19 cellular contexts compared by ENCODE assay signal in the genomic region with DNA sequence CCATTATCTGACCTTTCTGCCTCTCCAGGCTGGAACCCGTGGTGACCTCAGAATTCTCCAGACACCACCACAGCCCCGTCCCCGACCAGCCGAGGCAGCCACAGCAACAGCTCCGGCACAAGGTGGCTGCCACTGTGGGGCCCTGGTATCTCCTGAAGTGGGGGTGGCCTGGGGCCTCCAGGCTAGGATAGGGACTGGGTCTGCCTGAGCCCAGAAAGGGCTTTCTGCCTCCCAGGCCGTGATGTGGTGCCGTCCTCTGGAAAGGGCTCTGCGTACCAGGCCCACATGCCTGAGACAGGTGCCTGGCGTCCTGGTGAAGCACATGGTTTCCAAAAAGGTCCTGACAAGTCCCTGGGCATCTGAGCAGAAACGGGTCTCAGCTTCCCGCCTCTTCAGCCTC. TPM values are rescaled to one million over a fixed set of nuclear protein-coding genes. Genes with fewer than 3 reads are reported as not detected.
DNase-seq lines count a peak whose midpoint lies in the region; ATAC-seq, FAIRE-seq and TF ChIP-seq lines count a peak whose summit lies in the region.
"Had no signal": no experiment of that assay in that cellular context is flagged by ENCODE, and none has a peak within 500 bp of the region (broad histone marks: within the 10 kb centered on the region; RNA-seq: fewer than 3 reads in every experiment).

No MANE protein-coding gene starts in this region.

- peaks cover 12% of the 10 kb centered on the region for H3K9me3 Mint-ChIP-seq in endodermal cell
- no peaks in the 10 kb centered on the region for H3K9me3 Mint-ChIP-seq in activated naive CD8-positive, alpha-beta T cell treated with anti-CD3 and anti-CD28 coated beads for 36 hours
- H3K9me3 Mint-ChIP-seq: CD4-positive, CD25-positive, alpha-beta regulatory T cell had no signal

- no peak overlapping the region for H3K4me2 ChIP-seq in neuronal stem cell (ENCODE audit: insufficient read depth, low read length, poor library complexity, severe bottlenecking)
- H3K4me2 ChIP-seq: BLaER1 treated with 17β-estradiol and CSF1 and Interleukin-3, amounts not matched to agents 10 nM and 100 nM had no signal

- no peak overlapping the region for H2BK5ac ChIP-seq in neuronal stem cell (ENCODE audit: low read length)

- peaks cover 5% of the 10 kb centered on the region for H3K79me1 ChIP-seq in neuronal stem cell (ENCODE audit: low read depth, low read length)

- WGBS in endodermal cell (ENCODE audit: insufficient coverage in 1 of 2, insufficient read length in 1 of 2), 2 experiments, result 93 to 97% methylated on average over 6 to 11 of the region's 11 CpGs
- WGBS in neuronal stem cell (ENCODE audit: extremely low coverage in 2 of 2, insufficient read length in 2 of 2, insufficient replicate concordance in 1 of 2), 2 donors, result no CpG with 5 or more reads among the region's 11 CpGs

- H3K27me3 ChIP-seq in HUES48 (ENCODE audit: control insufficient read depth, insufficient read depth, low read length) (no peaks in the 10 kb centered on the region), endodermal cell (ENCODE audit: control insufficient read depth, insufficient read depth, low read length, poor library complexity, severe bottlenecking) (no peaks in the 10 kb centered on the region), neuronal stem cell (ENCODE audit: control insufficient read depth in 3 of 3, insufficient read depth in 3 of 3, low read depth in 1 of 3, low read length in 3 of 3) (no peaks in the 10 kb centered on the region), HAP-1 (ENCODE audit: low read depth) (no peaks in the 10 kb centered on the region)
- H3K27me3 ChIP-seq: BLaER1 treated with 17β-estradiol and CSF1 and Interleukin-3, amounts not matched to agents 10 nM and 100 nM had no signal

- H3K27ac ChIP-seq in HUES48 (ENCODE audit: low read depth, low read length) (peak overlapping the region; percentile 46), endodermal cell (ENCODE audit: low read depth, low read length) (peak overlapping the region; percentile 49), neuronal stem cell (replicated peaks; ENCODE audit: low read length) (no peak overlapping the region)
- H3K27ac ChIP-seq: BLaER1 treated with 17β-estradiol and CSF1 and Interleukin-3, amounts not matched to agents 10 nM and 100 nM; HL-60 had no signal

- peak overlapping the region; percentile 92 for H3K27ac Mint-ChIP-seq in endodermal cell
- no peak overlapping the region for H3K27ac Mint-ChIP-seq in activated naive CD8-positive, alpha-beta T cell treated with anti-CD3 and anti-CD28 coated beads for 36 hours
- H3K27ac Mint-ChIP-seq: CD4-positive, CD25-positive, alpha-beta regulatory T cell had no signal

- H3K23ac ChIP-seq in neuronal stem cell (ENCODE audit: low read depth, low read length, poor library complexity), result no peak overlapping the region

- no peaks in the 10 kb centered on the region for H3K27me3 Mint-ChIP-seq in endodermal cell (ENCODE audit: insufficient read depth)
- no peaks in the 10 kb centered on the region for H3K27me3 Mint-ChIP-seq in activated naive CD8-positive, alpha-beta T cell treated with anti-CD3 and anti-CD28 coated beads for 36 hours
- H3K27me3 Mint-ChIP-seq: CD4-positive, CD25-positive, alpha-beta regulatory T cell had no signal

- no peak overlapping the region for H4K91ac ChIP-seq in neuronal stem cell (ENCODE audit: low read depth, low read length, poor library complexity)

- in situ Hi-C loops in HAP-1 (cut with MboI; ENCODE audit: low sequenced_read_pairs), result no loop called here

- H3K4me1 Mint-ChIP-seq in endodermal cell, result peaks cover 19% of the 10 kb centered on the region
- peaks cover 4% of the 10 kb centered on the region for H3K4me1 Mint-ChIP-seq in activated naive CD8-positive, alpha-beta T cell treated with anti-CD3 and anti-CD28 coated beads for 36 hours

- H3K4me3 ChIP-seq in HUES48 (ENCODE audit: low read depth, low read length) (no peak overlapping the region), endodermal cell (ENCODE audit: low read length) (no peak overlapping the region), neuronal stem cell (ENCODE audit: low read length in 2 of 2) (no peak overlapping the region), HAP-1 (no peak overlapping the region)
- H3K4me3 ChIP-seq: BLaER1 treated with 17β-estradiol and CSF1 and Interleukin-3, amounts not matched to agents 10 nM and 100 nM had no signal

- H3K36me3 ChIP-seq in HUES48 (ENCODE audit: control insufficient read depth, insufficient read depth, low read length) (no peaks in the 10 kb centered on the region), endodermal cell (ENCODE audit: control insufficient read depth, insufficient read depth, low read length) (peaks cover 9% of the 10 kb centered on the region), neuronal stem cell (replicated peaks in 1 of 2; ENCODE audit: control insufficient read depth in 2 of 2, insufficient read depth in 2 of 2, low read length in 2 of 2) (peaks cover 0 to 19% of the 10 kb centered on the region in 2 donors), HAP-1 (replicated peaks) (no peaks in the 10 kb centered on the region; the same call in none of the 2 replicates)

- no peak overlapping the region for H2AFZ ChIP-seq in neuronal stem cell (ENCODE audit: low read length)

- H2BK15ac ChIP-seq in neuronal stem cell (ENCODE audit: low read length), result no peak overlapping the region

- FAIRE-seq in D721Med (lab: Jason Lieb, UNC), result no peak
- FAIRE-seq: G401.6, GM12892 had no signal

- peak overlapping the region; percentile 38 for H3K14ac ChIP-seq in neuronal stem cell (ENCODE audit: low read length)

- H3K4me3 Mint-ChIP-seq in endodermal cell, result peak overlapping the region; percentile 15
- H3K4me3 Mint-ChIP-seq in activated naive CD8-positive, alpha-beta T cell treated with anti-CD3 and anti-CD28 coated beads for 36 hours, result no peak overlapping the region
- H3K4me3 Mint-ChIP-seq: CD4-positive, CD25-positive, alpha-beta regulatory T cell had no signal

- no peak overlapping the region for H4K8ac ChIP-seq in neuronal stem cell (ENCODE audit: low read depth, low read length)

- H3K4ac ChIP-seq in neuronal stem cell (ENCODE audit: low read length), result no peak overlapping the region

- DNase-seq in D721Med (ENCODE audit: insufficient read length, low spot score) (peak; percentile 6), endodermal cell (no peak), neuronal stem cell (ENCODE audit: low spot score) (no peak), NCI-H82 (lab: John Stamatoyannopoulos, UW) (no peak), HAP-1 (ENCODE audit: low spot score in 2 of 2) (no peak), left lobe of liver (ENCODE audit: low spot score) (no peak)
- no peak for DNase-seq in activated naive CD8-positive, alpha-beta T cell treated with anti-CD3 and anti-CD28 coated beads for 36 hours
- DNase-seq: 8988T; AML-193; Calu3; CD4-positive, CD25-positive, alpha-beta regulatory T cell; DMS153; DMS79 treated with DMSO at 0.1 percent for 48 hours; EL had no signal

- H3K9me3 ChIP-seq in HUES48 (ENCODE audit: control insufficient read depth, insufficient read depth, low read length) (no peaks in the 10 kb centered on the region), endodermal cell (ENCODE audit: control insufficient read depth, low read length) (peaks cover 9% of the 10 kb centered on the region), neuronal stem cell (replicated peaks in 1 of 2; ENCODE audit: control insufficient read depth in 2 of 2, insufficient read depth in 1 of 2, low read depth in 1 of 2, low read length in 2 of 2) (no peaks in the 10 kb centered on the region), HAP-1 (no peaks in the 10 kb centered on the region)
- H3K9me3 ChIP-seq: BLaER1 treated with 17β-estradiol and CSF1 and Interleukin-3, amounts not matched to agents 10 nM and 100 nM had no signal

- H2BK12ac ChIP-seq in neuronal stem cell (ENCODE audit: low read length), result no peak overlapping the region

- H3K4me1 ChIP-seq in HUES48 (ENCODE audit: control insufficient read depth, insufficient read depth, low read length) (peaks cover 3% of the 10 kb centered on the region; the same call in 1 of the 2 replicates), endodermal cell (ENCODE audit: control insufficient read depth, insufficient read depth, low read length) (peaks cover 6% of the 10 kb centered on the region), neuronal stem cell (ENCODE audit: control insufficient read depth in 2 of 2, insufficient read depth in 1 of 2, low read depth in 1 of 2, low read length in 2 of 2) (peaks cover 0 to 17% of the 10 kb centered on the region in 2 donors), HAP-1 (peaks cover 10% of the 10 kb centered on the region; the same call in 1 of the 2 replicates)

- H3K18ac ChIP-seq in neuronal stem cell (ENCODE audit: low read length), result peak overlapping the region; percentile 72

- H2BK120ac ChIP-seq in neuronal stem cell (ENCODE audit: low read depth, low read length), result no peak overlapping the region

- peak overlapping the region; percentile 61 for H2AK5ac ChIP-seq in neuronal stem cell (ENCODE audit: low read depth, low read length)

- H3K36me3 Mint-ChIP-seq in endodermal cell (ENCODE audit: low read depth), result peaks cover 14% of the 10 kb centered on the region
- no peaks in the 10 kb centered on the region for H3K36me3 Mint-ChIP-seq in activated naive CD8-positive, alpha-beta T cell treated with anti-CD3 and anti-CD28 coated beads for 36 hours
- H3K36me3 Mint-ChIP-seq: CD4-positive, CD25-positive, alpha-beta regulatory T cell had no signal

- ATAC-seq in left lobe of liver, result no peak

- H3K9ac ChIP-seq in HUES48 (ENCODE audit: low read depth, low read length) (no peak overlapping the region), endodermal cell (ENCODE audit: extremely low read depth, low read length, poor library complexity, severe bottlenecking) (peak overlapping the region; percentile 53), neuronal stem cell (ENCODE audit: low read depth, low read length, poor library complexity) (no peak overlapping the region)

- no peak for TF ChIP-seq CTCF in D721Med (IDR thresholded peaks at IDR 0.05; ENCODE audit: insufficient read depth, missing control alignments)
- TF ChIP-seq CTCF in endodermal cell (conservative IDR thresholded peaks at IDR 0.05), result no peak

RNA-seq across cellular contexts. Expression of a gene that starts 17.1 kb away (rescaled TPM):
- total RNA-seq in endodermal cell, result 10 to 100 TPM; 20.5 to 33.6 TPM
- polyA plus RNA-seq in endodermal cell (2013, experiment 1 of 2), result 16.4 TPM
- polyA plus RNA-seq in endodermal cell (2013, experiment 2 of 2), result 17.2 TPM
- polyA plus RNA-seq in neuronal stem cell (2013, experiment 1 of 2), result 8.3 TPM
- 8.3 TPM for polyA plus RNA-seq in neuronal stem cell (2013, experiment 2 of 2)
- total RNA-seq in left lobe of liver, result 18.8 TPM
- total RNA-seq in activated naive CD8-positive, alpha-beta T cell treated with anti-CD3 and anti-CD28 coated beads for 36 hours, result 10 to 100 TPM; 24.3 to 26.1 TPM

RNA-seq across cellular contexts. Expression of a gene that starts 35.3 kb away (rescaled TPM):
- total RNA-seq in endodermal cell (1 to 10 TPM; 5.0 to 8.4 TPM), left lobe of liver (not detected)
- polyA plus RNA-seq in endodermal cell (2013, experiment 1 of 2), result 2.5 TPM
- 3.9 TPM for polyA plus RNA-seq in endodermal cell (2013, experiment 2 of 2)
- polyA plus RNA-seq in neuronal stem cell (2013, experiment 1 of 2), result 3.8 TPM
- polyA plus RNA-seq in neuronal stem cell (2013, experiment 2 of 2), result 3.9 TPM
- total RNA-seq in activated naive CD8-positive, alpha-beta T cell treated with anti-CD3 and anti-CD28 coated beads for 36 hours, result not detected
- total RNA-seq: Calu3; CD4-positive, CD25-positive, alpha-beta regulatory T cell had no signal
- polyA plus RNA-seq: CD4-positive, CD25-positive, alpha-beta regulatory T cell had no signal

RNA-seq across cellular contexts. Expression of a gene that starts 40.4 kb away (rescaled TPM):
- total RNA-seq in endodermal cell, result 10 to 100 TPM; 30.5 to 32.0 TPM
- 26.0 TPM for polyA plus RNA-seq in endodermal cell (2013, experiment 1 of 2)
- 23.2 TPM for polyA plus RNA-seq in endodermal cell (2013, experiment 2 of 2)
- polyA plus RNA-seq in neuronal stem cell (2013, experiment 1 of 2), result 17.5 TPM
- 16.7 TPM for polyA plus RNA-seq in neuronal stem cell (2013, experiment 2 of 2)
- total RNA-seq in left lobe of liver, result 1.5 TPM
- 10 to 100 TPM; 29.5 to 31.0 TPM for total RNA-seq in activated naive CD8-positive, alpha-beta T cell treated with anti-CD3 and anti-CD28 coated beads for 36 hours

RNA-seq across cellular contexts. Expression of a gene that starts 45.8 kb away (rescaled TPM):
- total RNA-seq in endodermal cell (10 to 100 TPM; 30.9 to 35.5 TPM), left lobe of liver (5.9 TPM)
- 17.2 TPM for polyA plus RNA-seq in endodermal cell (2013, experiment 1 of 2)
- 16.3 TPM for polyA plus RNA-seq in endodermal cell (2013, experiment 2 of 2)
- polyA plus RNA-seq in neuronal stem cell (2013, experiment 1 of 2), result 25.5 TPM
- 24.0 TPM for polyA plus RNA-seq in neuronal stem cell (2013, experiment 2 of 2)
- total RNA-seq in activated naive CD8-positive, alpha-beta T cell treated with anti-CD3 and anti-CD28 coated beads for 36 hours, result 10 to 100 TPM; 18.0 to 18.3 TPM

RNA-seq across cellular contexts. Expression of a gene that starts 51.5 kb away (rescaled TPM):
- total RNA-seq in endodermal cell (100 to 1,000 TPM in 1 of 2 donors, 10 to 100 TPM in 1; 88.5 to 101 TPM), left lobe of liver (0.98 TPM)
- 42.5 TPM for polyA plus RNA-seq in endodermal cell (2013, experiment 1 of 2)
- 36.6 TPM for polyA plus RNA-seq in endodermal cell (2013, experiment 2 of 2)
- polyA plus RNA-seq in neuronal stem cell (2013, experiment 1 of 2), result 28.8 TPM
- 28.3 TPM for polyA plus RNA-seq in neuronal stem cell (2013, experiment 2 of 2)
- total RNA-seq in activated naive CD8-positive, alpha-beta T cell treated with anti-CD3 and anti-CD28 coated beads for 36 hours, result 100 to 1,000 TPM; 144 to 145 TPM

Comparison
In these comparisons a context has a peak if more than half of its experiments do, and no peak if none do; other contexts are left out.
1. RNA of a gene that starts 40.4 kb away (total RNA-seq): 30.5 to 32.0 TPM in endodermal cell and 29.5 to 31.0 TPM in activated naive CD8-positive, alpha-beta T cell treated with anti-CD3 and anti-CD28 coated beads for 36 hours; 1.5 TPM in left lobe of liver (single experiment); every median in the first group is over 10 times any median in the second.